Comparison of ENCODE assay signal across 26 cellular contexts in the genomic region with DNA sequence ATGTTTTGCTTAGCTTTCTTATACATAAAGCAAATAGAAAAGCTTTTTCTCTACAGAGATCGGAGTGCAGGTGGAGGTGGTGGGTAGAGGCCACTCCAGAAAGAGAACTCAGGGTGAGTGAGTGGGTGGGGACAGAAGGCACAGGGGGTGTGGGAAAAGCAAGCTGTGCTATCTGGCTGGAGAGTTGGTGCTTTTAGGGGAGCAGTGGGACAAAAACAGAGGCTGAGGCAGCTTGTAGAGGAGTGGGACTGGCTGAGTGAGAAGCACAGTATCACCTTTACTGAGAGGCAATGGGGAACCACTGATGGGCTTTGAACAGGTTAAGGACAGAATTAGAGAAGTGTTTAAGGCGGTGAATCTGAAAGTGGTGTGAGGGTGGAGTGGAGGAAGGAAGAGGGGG.
"Had no signal": no experiment of that assay in that cellular context is flagged by ENCODE, and none has a peak within 500 bp of the region (broad histone marks: within the 10 kb centered on the region; RNA-seq: fewer than 3 reads in every experiment).

No MANE protein-coding gene starts in this region.

- ATAC-seq: activated CD4-positive, alpha-beta T cell treated with anti-CD3 and anti-CD28 coated beads for 36 hours; activated CD8-positive, alpha-beta memory T cell treated with anti-CD3 and anti-CD28 coated beads, Interleukin-2, amount 10 ng/mL, durations not matched to agents 7 days and 5 days; activated CD8-positive, alpha-beta T cell treated with anti-CD3 and anti-CD28 coated beads, Interleukin-2, amount 10 ng/mL, durations not matched to agents 7 days and 5 days; activated naive CD4-positive, alpha-beta T cell treated with anti-CD3 and anti-CD28 coated beads, Interleukin-2, amount 50 U/mL, for 72 hours; body of pancreas; esophagus mucosa; foreskin keratinocyte; gastroesophageal sphincter had no signal

- H3K36me3 ChIP-seq: adrenal gland, gastroesophageal sphincter had no signal

- H3K4me3 Mint-ChIP-seq: activated CD4-positive, alpha-beta memory T cell treated with anti-CD3 and anti-CD28 coated beads for 36 hours; activated CD4-positive, alpha-beta T cell treated with anti-CD3 and anti-CD28 coated beads for 36 hours; activated CD4-positive, alpha-beta T cell treated with anti-CD3 and anti-CD28 coated beads, Interleukin-2, amount 10 ng/mL, durations not matched to agents 24 days and 14 days; activated CD8-positive, alpha-beta memory T cell treated with anti-CD3 and anti-CD28 coated beads, Interleukin-2, amount 10 ng/mL, durations not matched to agents 7 days and 5 days; activated CD8-positive, alpha-beta T cell treated with anti-CD3 and anti-CD28 coated beads, Interleukin-2, amount 10 ng/mL, durations not matched to agents 7 days and 5 days; activated naive CD4-positive, alpha-beta T cell treated with anti-CD3 and anti-CD28 coated beads, Interleukin-2, amount 10 ng/mL, durations not matched to agents 7 days and 5 days; activated T-helper 1 cell treated with anti-CD3 and anti-CD28 coated beads, Interleukin-12 subunit alpha, Interleukin-12 subunit beta, Interleukin-2, Interleukin-4 antibody, amounts not matched to agents 30 ng/mL and 10 ng/mL and 1 ng/mL, durations not matched to agents 14 hours and 24 hours and 36 hours had no signal

- H3K27ac ChIP-seq: adrenal gland, body of pancreas, foreskin keratinocyte, gastroesophageal sphincter had no signal

- H3K9me3 Mint-ChIP-seq: activated CD4-positive, alpha-beta memory T cell treated with anti-CD3 and anti-CD28 coated beads for 36 hours; activated CD4-positive, alpha-beta T cell treated with anti-CD3 and anti-CD28 coated beads, Interleukin-2, amount 10 ng/mL, durations not matched to agents 24 days and 14 days; activated naive CD4-positive, alpha-beta T cell treated with anti-CD3 and anti-CD28 coated beads, Interleukin-2, amount 10 ng/mL, durations not matched to agents 7 days and 5 days; activated T-helper 1 cell treated with anti-CD3 and anti-CD28 coated beads, Interleukin-12 subunit alpha, Interleukin-12 subunit beta, Interleukin-2, Interleukin-4 antibody, amounts not matched to agents 30 ng/mL and 10 ng/mL and 1 ng/mL, durations not matched to agents 14 hours and 24 hours and 36 hours had no signal

- H3K27me3 ChIP-seq: adrenal gland, body of pancreas, foreskin keratinocyte, gastroesophageal sphincter had no signal

- H3K4me3 ChIP-seq: adrenal gland, body of pancreas, gastroesophageal sphincter had no signal

- DNase-seq: activated CD4-positive, alpha-beta memory T cell treated with anti-CD3 and anti-CD28 coated beads for 36 hours; activated CD4-positive, alpha-beta T cell treated with anti-CD3 and anti-CD28 coated beads for 36 hours; activated CD4-positive, alpha-beta T cell treated with anti-CD3 and anti-CD28 coated beads, Interleukin-2, amount 10 ng/mL, durations not matched to agents 24 days and 14 days; activated CD4-positive, CD25-positive, alpha-beta regulatory T cell; activated CD4-positive, CD25-positive, alpha-beta regulatory T cell treated with anti-CD3 and anti-CD28 coated beads, Interleukin-2, amount 50 U/mL, for 72 hours; activated CD8-positive, alpha-beta memory T cell treated with anti-CD3 and anti-CD28 coated beads, Interleukin-2, amount 10 ng/mL, durations not matched to agents 7 days and 5 days; activated CD8-positive, alpha-beta memory T cell treated with anti-CD3 and anti-CD28 coated beads, Interleukin-2, amount 50 U/mL, for 4 hours; activated CD8-positive, alpha-beta T cell treated with anti-CD3 and anti-CD28 coated beads, Interleukin-2, amount 10 ng/mL, durations not matched to agents 7 days and 5 days; activated gamma-delta T cell; activated naive CD4-positive, alpha-beta T cell; activated naive CD4-positive, alpha-beta T cell treated with anti-CD3 and anti-CD28 coated beads, Interleukin-2, amount 10 ng/mL, durations not matched to agents 7 days and 5 days; activated T-cell treated with anti-CD3 and anti-CD28 coated beads, Interleukin-2, amount 50 U/mL, for 1 hour; activated T-cell treated with anti-CD3 and anti-CD28 coated beads, Interleukin-2, amount 50 U/mL, for 48 hours; adrenal gland; amygdala; aorta; body of pancreas; caudate nucleus; cortex of kidney; effector CD8-positive, alpha-beta T cell; foreskin keratinocyte; T-helper 2 cell had no signal

- H3K27ac Mint-ChIP-seq: activated CD4-positive, alpha-beta memory T cell treated with anti-CD3 and anti-CD28 coated beads for 36 hours; activated CD4-positive, alpha-beta T cell treated with anti-CD3 and anti-CD28 coated beads for 36 hours; activated CD4-positive, alpha-beta T cell treated with anti-CD3 and anti-CD28 coated beads, Interleukin-2, amount 10 ng/mL, durations not matched to agents 24 days and 14 days; activated CD8-positive, alpha-beta memory T cell treated with anti-CD3 and anti-CD28 coated beads, Interleukin-2, amount 10 ng/mL, durations not matched to agents 7 days and 5 days; activated CD8-positive, alpha-beta T cell treated with anti-CD3 and anti-CD28 coated beads, Interleukin-2, amount 10 ng/mL, durations not matched to agents 7 days and 5 days; activated naive CD4-positive, alpha-beta T cell treated with anti-CD3 and anti-CD28 coated beads, Interleukin-2, amount 10 ng/mL, durations not matched to agents 7 days and 5 days; activated naive CD4-positive, alpha-beta T cell treated with anti-CD3 and anti-CD28 coated beads, Interleukin-2, amount 50 U/mL, for 72 hours; activated T-helper 1 cell treated with anti-CD3 and anti-CD28 coated beads, Interleukin-12 subunit alpha, Interleukin-12 subunit beta, Interleukin-2, Interleukin-4 antibody, amounts not matched to agents 30 ng/mL and 10 ng/mL and 1 ng/mL, durations not matched to agents 14 hours and 24 hours and 36 hours had no signal

- H3K9me3 ChIP-seq: adrenal gland, body of pancreas, gastroesophageal sphincter had no signal

- H3K4me1 ChIP-seq: adrenal gland, body of pancreas, foreskin keratinocyte, gastroesophageal sphincter had no signal

- H3K36me3 Mint-ChIP-seq: activated CD4-positive, alpha-beta memory T cell treated with anti-CD3 and anti-CD28 coated beads for 36 hours; activated CD8-positive, alpha-beta memory T cell treated with anti-CD3 and anti-CD28 coated beads, Interleukin-2, amount 10 ng/mL, durations not matched to agents 7 days and 5 days; activated naive CD4-positive, alpha-beta T cell treated with anti-CD3 and anti-CD28 coated beads, Interleukin-2, amount 10 ng/mL, durations not matched to agents 7 days and 5 days; activated naive CD4-positive, alpha-beta T cell treated with anti-CD3 and anti-CD28 coated beads, Interleukin-2, amount 50 U/mL, for 72 hours had no signal
